Comparison of ENCODE assay signal across 37 cellular contexts in the genomic region with DNA sequence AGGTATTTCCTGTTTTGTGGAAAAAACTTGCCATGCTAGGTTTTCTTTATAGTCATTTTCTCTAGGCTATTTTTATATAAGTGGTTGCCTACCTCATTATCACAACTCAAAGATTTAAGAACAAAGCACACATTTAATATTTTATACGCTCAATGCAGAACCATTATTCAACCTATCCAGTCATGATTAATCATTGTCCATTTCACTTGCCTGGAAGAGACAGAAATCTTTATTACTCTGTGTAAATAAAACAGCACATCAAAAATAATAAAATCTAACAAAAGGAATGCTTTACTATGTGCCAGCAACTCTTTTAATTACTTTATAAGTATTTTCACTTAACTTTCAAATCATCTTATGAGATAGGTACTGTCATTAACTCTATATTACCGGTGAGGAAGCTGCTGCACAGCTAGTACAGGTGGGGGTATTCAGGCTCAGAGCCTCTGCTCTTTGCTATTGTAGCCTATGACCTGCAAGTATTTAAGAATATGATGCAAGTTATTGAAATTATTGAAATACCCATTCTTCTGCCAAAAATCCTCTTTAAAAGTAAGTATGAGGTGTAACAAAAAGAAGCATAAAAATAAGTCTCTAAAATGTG. TPM values are rescaled to one million over a fixed set of nuclear protein-coding genes. Genes with fewer than 3 reads are reported as not detected.
"Had no signal": no experiment of that assay in that cellular context is flagged by ENCODE, and none has a peak within 500 bp of the region (broad histone marks: within the 10 kb centered on the region; RNA-seq: fewer than 3 reads in every experiment).

No MANE protein-coding gene starts in this region.

- H3K27me3 Mint-ChIP-seq: activated B cell treated with CpG ODN at 0.5 μM for 24 hours; activated CD4-positive, alpha-beta memory T cell treated with anti-CD3 and anti-CD28 coated beads for 36 hours; activated CD8-positive, alpha-beta memory T cell treated with anti-CD3 and anti-CD28 coated beads, Interleukin-2, amount 10 ng/mL, durations not matched to agents 7 days and 5 days; activated naive CD4-positive, alpha-beta T cell treated with anti-CD3 and anti-CD28 coated beads, Interleukin-2, amount 50 U/mL, for 24 hours; activated naive CD8-positive, alpha-beta T cell treated with anti-CD3 and anti-CD28 coated beads, Interleukin-2, amount 10 ng/mL, durations not matched to agents 7 days and 5 days had no signal

- DNase-seq: activated B cell treated with CpG ODN at 0.5 μM for 24 hours; activated CD4-positive, alpha-beta memory T cell treated with anti-CD3 and anti-CD28 coated beads for 36 hours; activated CD4-positive, alpha-beta T cell treated with anti-CD3 and anti-CD28 coated beads for 48 hours; activated CD8-positive, alpha-beta memory T cell treated with anti-CD3 and anti-CD28 coated beads, Interleukin-2, amount 10 ng/mL, durations not matched to agents 7 days and 5 days; activated CD8-positive, alpha-beta memory T cell treated with anti-CD3 and anti-CD28 coated beads, Interleukin-2, amount 50 U/mL, for 4 hours; activated CD8-positive, alpha-beta T cell treated with anti-CD3 and anti-CD28 coated beads, Interleukin-2, amount 10 ng/mL, durations not matched to agents 7 days and 5 days; activated effector memory CD4-positive, alpha-beta T cell treated with anti-CD3 and anti-CD28 coated beads, Interleukin-2, amount 50 U/mL, for 16 hours; activated naive CD4-positive, alpha-beta T cell treated with anti-CD3 and anti-CD28 coated beads for 36 hours; activated naive CD8-positive, alpha-beta T cell treated with anti-CD3 and anti-CD28 coated beads, Interleukin-2, amount 10 ng/mL, durations not matched to agents 7 days and 5 days; activated T-cell treated with anti-CD3 and anti-CD28 coated beads, Interleukin-2, amount 50 U/mL, for 1 hour; activated T-cell treated with anti-CD3 and anti-CD28 coated beads, Interleukin-2, amount 50 U/mL, for 48 hours; central memory CD4-positive, alpha-beta T cell; cerebellar nuclear complex; colonic mucosa; effector CD8-positive, alpha-beta T cell; esophagus squamous epithelium; foreskin melanocyte; heart right ventricle; T-helper 2 cell; WERI-Rb-1 had no signal

- H3K27ac ChIP-seq: ascending aorta, breast epithelium, cardiac muscle cell, colonic mucosa, epithelial cell of prostate, esophagus squamous epithelium, gastroesophageal sphincter, heart right ventricle, hepatocyte, WERI-Rb-1 had no signal

- H3K27ac Mint-ChIP-seq: activated B cell treated with CpG ODN at 0.5 μM for 24 hours; activated CD4-positive, alpha-beta memory T cell treated with anti-CD3 and anti-CD28 coated beads for 36 hours; activated CD8-positive, alpha-beta memory T cell treated with anti-CD3 and anti-CD28 coated beads, Interleukin-2, amount 10 ng/mL, durations not matched to agents 7 days and 5 days; activated CD8-positive, alpha-beta T cell treated with anti-CD3 and anti-CD28 coated beads, Interleukin-2, amount 10 ng/mL, durations not matched to agents 7 days and 5 days; activated naive CD4-positive, alpha-beta T cell treated with anti-CD3 and anti-CD28 coated beads for 36 hours; activated naive CD4-positive, alpha-beta T cell treated with anti-CD3 and anti-CD28 coated beads, Interleukin-2, amount 50 U/mL, for 24 hours; activated naive CD8-positive, alpha-beta T cell treated with anti-CD3 and anti-CD28 coated beads, Interleukin-2, amount 10 ng/mL, durations not matched to agents 7 days and 5 days; activated T-helper 1 cell treated with anti-CD3 and anti-CD28 coated beads, Interleukin-12 subunit alpha, Interleukin-12 subunit beta, Interleukin-2, Interleukin-4 antibody, amounts not matched to agents 30 ng/mL and 10 ng/mL and 1 ng/mL, durations not matched to agents 14 hours and 24 hours and 36 hours; activated T-helper 2 cell treated with anti-CD3 and anti-CD28 coated beads, Interferon-gamma antibody, Interleukin-2, Interleukin-4, amounts not matched to agents 10 μg/mL and 5 μg/mL and 100 μg/mL, durations not matched to agents 14 hours and 24 hours and 36 hours; brain had no signal

- H3K9me3 Mint-ChIP-seq: activated T-helper 1 cell treated with anti-CD3 and anti-CD28 coated beads, Interleukin-12 subunit alpha, Interleukin-12 subunit beta, Interleukin-2, Interleukin-4 antibody, amounts not matched to agents 30 ng/mL and 10 ng/mL and 1 ng/mL, durations not matched to agents 14 hours and 24 hours and 36 hours had no signal

- H3K4me3 Mint-ChIP-seq: activated B cell treated with CpG ODN at 0.5 μM for 24 hours; activated CD4-positive, alpha-beta memory T cell treated with anti-CD3 and anti-CD28 coated beads for 36 hours; activated CD8-positive, alpha-beta memory T cell treated with anti-CD3 and anti-CD28 coated beads, Interleukin-2, amount 10 ng/mL, durations not matched to agents 7 days and 5 days; activated CD8-positive, alpha-beta T cell treated with anti-CD3 and anti-CD28 coated beads, Interleukin-2, amount 10 ng/mL, durations not matched to agents 7 days and 5 days; activated naive CD4-positive, alpha-beta T cell treated with anti-CD3 and anti-CD28 coated beads for 36 hours; activated naive CD4-positive, alpha-beta T cell treated with anti-CD3 and anti-CD28 coated beads, Interleukin-2, amount 50 U/mL, for 24 hours; activated naive CD8-positive, alpha-beta T cell treated with anti-CD3 and anti-CD28 coated beads, Interleukin-2, amount 10 ng/mL, durations not matched to agents 7 days and 5 days; activated T-helper 1 cell treated with anti-CD3 and anti-CD28 coated beads, Interleukin-12 subunit alpha, Interleukin-12 subunit beta, Interleukin-2, Interleukin-4 antibody, amounts not matched to agents 30 ng/mL and 10 ng/mL and 1 ng/mL, durations not matched to agents 14 hours and 24 hours and 36 hours; brain had no signal

- H3K9me3 ChIP-seq: ascending aorta, breast epithelium, colonic mucosa, esophagus squamous epithelium, gastroesophageal sphincter had no signal

- H3K4me3 ChIP-seq: ascending aorta, breast epithelium, cardiac muscle cell, colonic mucosa, esophagus squamous epithelium, gastroesophageal sphincter, heart right ventricle, hepatocyte had no signal

- H3K36me3 ChIP-seq: ascending aorta, breast epithelium, cardiac muscle cell, colonic mucosa, esophagus squamous epithelium, gastroesophageal sphincter, heart right ventricle, WERI-Rb-1 had no signal

- H3K4me1 Mint-ChIP-seq: activated B cell treated with CpG ODN at 0.5 μM for 24 hours; activated CD8-positive, alpha-beta memory T cell treated with anti-CD3 and anti-CD28 coated beads, Interleukin-2, amount 10 ng/mL, durations not matched to agents 7 days and 5 days; activated naive CD4-positive, alpha-beta T cell treated with anti-CD3 and anti-CD28 coated beads, Interleukin-2, amount 50 U/mL, for 24 hours; activated naive CD8-positive, alpha-beta T cell treated with anti-CD3 and anti-CD28 coated beads, Interleukin-2, amount 10 ng/mL, durations not matched to agents 7 days and 5 days; brain had no signal

- ATAC-seq: activated CD4-positive, CD25-positive, alpha-beta regulatory T cell treated with anti-CD3 and anti-CD28 coated beads, Interleukin-2, amount 50 U/mL, for 24 hours; activated CD8-positive, alpha-beta memory T cell treated with anti-CD3 and anti-CD28 coated beads, Interleukin-2, amount 10 ng/mL, durations not matched to agents 7 days and 5 days; activated CD8-positive, alpha-beta T cell treated with anti-CD3 and anti-CD28 coated beads, Interleukin-2, amount 10 ng/mL, durations not matched to agents 7 days and 5 days; gastroesophageal sphincter; heart right ventricle had no signal

- H3K36me3 Mint-ChIP-seq: activated CD4-positive, alpha-beta memory T cell treated with anti-CD3 and anti-CD28 coated beads for 36 hours; activated CD8-positive, alpha-beta memory T cell treated with anti-CD3 and anti-CD28 coated beads, Interleukin-2, amount 10 ng/mL, durations not matched to agents 7 days and 5 days; activated naive CD4-positive, alpha-beta T cell treated with anti-CD3 and anti-CD28 coated beads, Interleukin-2, amount 50 U/mL, for 24 hours; activated naive CD8-positive, alpha-beta T cell treated with anti-CD3 and anti-CD28 coated beads, Interleukin-2, amount 10 ng/mL, durations not matched to agents 7 days and 5 days; brain had no signal

RNA-seq across cellular contexts. Expression of a gene that starts 16.4 kb away (rescaled TPM):
- total RNA-seq: activated B cell treated with CpG ODN at 0.5 μM for 24 hours; activated CD4-positive, alpha-beta memory T cell treated with anti-CD3 and anti-CD28 coated beads for 36 hours; activated CD8-positive, alpha-beta memory T cell treated with anti-CD3 and anti-CD28 coated beads for 36 hours; activated CD8-positive, alpha-beta memory T cell treated with anti-CD3 and anti-CD28 coated beads, Interleukin-2, amount 10 ng/mL, durations not matched to agents 7 days and 5 days; activated CD8-positive, alpha-beta T cell treated with anti-CD3 and anti-CD28 coated beads, Interleukin-2, amount 10 ng/mL, durations not matched to agents 7 days and 5 days; activated naive CD4-positive, alpha-beta T cell treated with anti-CD3 and anti-CD28 coated beads for 36 hours; activated naive CD8-positive, alpha-beta T cell treated with anti-CD3 and anti-CD28 coated beads, Interleukin-2, amount 10 ng/mL, durations not matched to agents 7 days and 5 days; activated T-helper 1 cell treated with anti-CD3 and anti-CD28 coated beads, Interleukin-12 subunit alpha, Interleukin-12 subunit beta, Interleukin-2, Interleukin-4 antibody, amounts not matched to agents 30 ng/mL and 10 ng/mL and 1 ng/mL, durations not matched to agents 14 hours and 24 hours and 36 hours; activated T-helper 2 cell treated with anti-CD3 and anti-CD28 coated beads, Interferon-gamma antibody, Interleukin-2, Interleukin-4, amounts not matched to agents 10 μg/mL and 5 μg/mL and 100 μg/mL, durations not matched to agents 14 hours and 24 hours and 36 hours; ascending aorta; breast epithelium; cardiac muscle cell; colonic mucosa; dermis microvascular lymphatic vessel endothelial cell; endothelial cell of umbilical vein; esophagus squamous epithelium; fibroblast of lung; fibroblast of villous mesenchyme; gastroesophageal sphincter; glomerular endothelial cell; heart right ventricle; hepatocyte had no signal
